In genomic region chr9:14768561-14769234, GRCh38 we compare ENCODE assay signal across 8 cellular contexts. TPM values are rescaled to one million over a fixed set of nuclear protein-coding genes. Genes with fewer than 3 reads are reported as not detected.
DNase-seq lines count a peak whose midpoint lies in the region; ATAC-seq, FAIRE-seq and TF ChIP-seq lines count a peak whose summit lies in the region.

No MANE protein-coding gene starts in this region.

- H3K27ac Mint-ChIP-seq in chondrocyte (ENCODE audit: unreplicated experiment): no peak overlapping the region

- H3K4me3 Mint-ChIP-seq in chondrocyte (ENCODE audit: unreplicated experiment): peak overlapping the region; percentile 41

- no peaks in the 10 kb centered on the region for H3K36me3 ChIP-seq in liver (ENCODE audit: control insufficient read depth in 4 of 4, insufficient read depth in 3 of 4, low read depth in 1 of 4, low read length in 3 of 4)

- FAIRE-seq in GM12892 (lab: Jason Lieb, UNC): no peak

- no peak for TF ChIP-seq POLR2A in GM12892 (IDR thresholded peaks at IDR 0.05; ENCODE audit: low read depth, low read length)

- H3K27me3 Mint-ChIP-seq in chondrocyte (ENCODE audit: low read depth): peaks cover 2% of the 10 kb centered on the region

- peak; percentile 10 for ATAC-seq in HG02870 (IDR thresholded peaks at IDR 0.05; ENCODE audit: unreplicated experiment)

- no peak overlapping the region for H3K27ac ChIP-seq in liver (ENCODE audit: low read depth in 1 of 2, low read length in 2 of 2)

- 14% methylated on average over 6 of the region's 6 CpGs for WGBS in liver

- no peak overlapping the region for H3K4me3 ChIP-seq in liver (ENCODE audit: low read depth in 1 of 3, low read length in 3 of 3)

- H3K4me1 Mint-ChIP-seq in chondrocyte (ENCODE audit: low read depth): peaks cover 6% of the 10 kb centered on the region

- no peak overlapping the region for H3K9ac ChIP-seq in liver (ENCODE audit: low read depth in 1 of 2, low read length in 2 of 2)

- peaks cover 0 to 3% (median 0%) of the 10 kb centered on the region in 4 donors for H3K27me3 ChIP-seq in liver (ENCODE audit: control insufficient read depth in 4 of 4, insufficient read depth in 4 of 4, low read length in 3 of 4)

- no peaks in the 10 kb centered on the region for H3K36me3 Mint-ChIP-seq in chondrocyte (ENCODE audit: low read depth)

- peak; percentile 4 for DNase-seq in DMS53 treated with DMSO at 0.1 percent for 48 hours (lab: John Stamatoyannopoulos, UW; ENCODE audit: unreplicated experiment)
- peak; percentile 79 for DNase-seq in NCI-H82 (lab: John Stamatoyannopoulos, UW)
- no peak for DNase-seq in chondrocyte (ENCODE audit: low spot score)
- DNase-seq in GM12892 (ENCODE audit: insufficient read length): no peak
- DNase-seq in activated CD8-positive, alpha-beta memory T cell treated with anti-CD3 and anti-CD28 coated beads, Interleukin-2, amount 50 U/mL, for 48 hours: no peak
- DNase-seq in NOMO-1 treated with DMSO at 0.1 percent for 48 hours (lab: John Stamatoyannopoulos, UW; ENCODE audit: unreplicated experiment): no peak

- H3K9me3 ChIP-seq in liver (ENCODE audit: control insufficient read depth in 4 of 4, low read length in 3 of 4): no peaks in the 10 kb centered on the region

- H3K9me3 Mint-ChIP-seq in chondrocyte (ENCODE audit: low read depth): no peaks in the 10 kb centered on the region

- no peaks in the 10 kb centered on the region for H3K4me1 ChIP-seq in liver (ENCODE audit: control insufficient read depth in 4 of 4, insufficient read depth in 4 of 4, low read length in 3 of 4)

- TF ChIP-seq CTCF in chondrocyte (IDR thresholded peaks at IDR 0.05) (peak; percentile 89), liver (IDR thresholded peaks at IDR 0.05; ENCODE audit: low read depth, low read length, missing input control) (peak; percentile 77)

- TF ChIP-seq RAD21 in liver (IDR thresholded peaks at IDR 0.05): peak; percentile 84 to 85

TF ChIP-seq in liver, 16 proteins besides CTCF, POLR2A, EP300 and RAD21:
- no peak for TF ChIP-seq ZBTB33 (IDR thresholded peaks at IDR 0.05)
- no peak for TF ChIP-seq GABPA (IDR thresholded peaks at IDR 0.05 in 1 of 2, conservative IDR thresholded peaks at IDR 0.05 in 1 of 2)
- no peak for TF ChIP-seq NR2F2 (IDR thresholded peaks at IDR 0.05)
- TF ChIP-seq RXRA (IDR thresholded peaks at IDR 0.05): no peak
- TF ChIP-seq JUND (IDR thresholded peaks at IDR 0.05): no peak
- no peak for TF ChIP-seq REST (IDR thresholded peaks at IDR 0.05)
- TF ChIP-seq EGR1 (IDR thresholded peaks at IDR 0.05; ENCODE audit: low read depth in 2 of 2): no peak

RNA-seq across cellular contexts. Expression of gene CER1, which starts 46.2 kb away (rescaled TPM):
- total RNA-seq in chondrocyte: not detected in 3 replicates
- total RNA-seq in liver: not detected
- not detected for polyA plus RNA-seq in liver
- polyA plus RNA-seq in GM12892 (2012; ENCODE audit: missing spikeins): not detected

Comparison
In these comparisons a context has a peak if more than half of its experiments do, and no peak if none do; other contexts are left out.
1. DNase-seq: peak in DMS53 treated with DMSO at 0.1 percent for 48 hours (single experiment) and NCI-H82 (single experiment); none in chondrocyte (single experiment), GM12892 (single experiment), activated CD8-positive, alpha-beta memory T cell treated with anti-CD3 and anti-CD28 coated beads, Interleukin-2, amount 50 U/mL, for 48 hours (single experiment) and NOMO-1 treated with DMSO at 0.1 percent for 48 hours (single experiment).